8 cellular contexts compared by ENCODE assay signal in genomic region chr11:32583451-32584271, GRCh38. TPM values are rescaled to one million over a fixed set of nuclear protein-coding genes. Genes with fewer than 3 reads are reported as not detected.
DNase-seq lines count a peak whose midpoint lies in the region; ATAC-seq and TF ChIP-seq lines count a peak whose summit lies in the region.

Gene EIF3M, plus strand, starts transcription at chr11:32583831. Its CDS starts 57 bp downstream, at chr11:32583888.

- peaks cover 33% of the 10 kb centered on the region for H4K20me1 ChIP-seq in KMS-11 (ENCODE audit: insufficient read depth)

- no peak for TF ChIP-seq EP300 in esophagus muscularis mucosa (IDR thresholded peaks at IDR 0.05)

- no peak for TF ChIP-seq CTCF in KMS-11 (conservative IDR thresholded peaks at IDR 0.05; ENCODE audit: low read depth, low read length)
- no peak for TF ChIP-seq CTCF in Peyer's patch (IDR thresholded peaks at IDR 0.05)
- TF ChIP-seq CTCF in esophagus muscularis mucosa (IDR thresholded peaks at IDR 0.05) = no peak

- peak; percentile 85 for DNase-seq in DMS53 treated with DMSO at 0.1 percent for 48 hours (lab: John Stamatoyannopoulos, UW; ENCODE audit: unreplicated experiment)
- DNase-seq in Peyer's patch = peak; percentile 95 to 98 (median 98)
- DNase-seq in activated T-cell treated with anti-CD3 and anti-CD28 coated beads, Interleukin-2, amount 50 U/mL, for 48 hours = peak; percentile 96 to 97
- DNase-seq in esophagus muscularis mucosa (ENCODE audit: extremely low spot score) = peak; percentile 99
- peak; percentile 97 for DNase-seq in myocyte (ENCODE audit: low read depth)
- DNase-seq in stimulated activated CD8-positive, alpha-beta memory T cell treated with anti-CD3 and anti-CD28 coated beads, Interleukin-7, amount 100 ng/mL, for 48 hours (ENCODE audit: extremely low read depth in 1 of 2, low read depth in 1 of 2) = peak; percentile 88 to 93

- H3K79me2 ChIP-seq in KMS-11 (ENCODE audit: insufficient read depth, low read depth) = peaks cover 50% of the 10 kb centered on the region

- H3K9me3 ChIP-seq in Peyer's patch (no peaks in the 10 kb centered on the region), esophagus muscularis mucosa (no peaks in the 10 kb centered on the region)

- H3K4me1 ChIP-seq in KMS-11 (ENCODE audit: low read depth, poor library complexity, severe bottlenecking) = peaks cover 46% of the 10 kb centered on the region
- peaks cover 0 to 13% (median 2%) of the 10 kb centered on the region in 4 donors for H3K4me1 ChIP-seq in Peyer's patch
- H3K4me1 ChIP-seq in esophagus muscularis mucosa = peaks cover 20 to 32% (median 24%) of the 10 kb centered on the region in 4 donors

- H3K36me3 ChIP-seq in KMS-11 (ENCODE audit: insufficient read depth) (peaks cover 8% of the 10 kb centered on the region; the same call in 1 of the 2 replicates), Peyer's patch (peaks cover 0 to 10% (median 0%) of the 10 kb centered on the region in 3 donors), esophagus muscularis mucosa (peaks cover 0 to 3% (median 1%) of the 10 kb centered on the region in 4 donors)

- H3K4me3 ChIP-seq in KMS-11 (IDR thresholded peaks at IDR 0.05; ENCODE audit: insufficient read depth, low read depth, low read length) = no peak within 1 kb of the TSS
- peak within 1 kb of the TSS; percentile 52 to 94 (median 66) for H3K4me3 ChIP-seq in Peyer's patch
- peak within 1 kb of the TSS; percentile 74 to 91 (median 82) for H3K4me3 ChIP-seq in esophagus muscularis mucosa

- WGBS in esophagus muscularis mucosa = 0% methylated on average over 6 of the region's 70 CpGs

- H3K27ac ChIP-seq in KMS-11 (peak within 1 kb of the TSS; percentile 89), Peyer's patch (peak within 1 kb of the TSS; percentile 70 to 91 (median 82)), esophagus muscularis mucosa (replicated peaks in 1 of 4) (peak within 1 kb of the TSS; percentile 84 to 93 (median 88))

- H3K9ac ChIP-seq in KMS-11 = peak within 1 kb of the TSS; percentile 92

- TF ChIP-seq POLR2A in Peyer's patch (IDR thresholded peaks at IDR 0.05) (peak; percentile 53 to 58), esophagus muscularis mucosa (IDR thresholded peaks at IDR 0.05; ENCODE audit: low read depth) (peak; percentile 41)

- H3K27me3 ChIP-seq in KMS-11 (ENCODE audit: insufficient read depth, low read depth) (no peaks in the 10 kb centered on the region), Peyer's patch (no peaks in the 10 kb centered on the region), esophagus muscularis mucosa (no peaks in the 10 kb centered on the region)

- H3K4me2 ChIP-seq in KMS-11 = peak within 1 kb of the TSS; percentile 83

- H2AFZ ChIP-seq in KMS-11 (ENCODE audit: low read depth) = peak within 1 kb of the TSS; percentile 92

- peak; percentile 99 for ATAC-seq in GM21737 (IDR thresholded peaks at IDR 0.05; ENCODE audit: unreplicated experiment)

- intact Hi-C loops in esophagus muscularis mucosa (cut with DNase I) = no loop called here

RNA-seq across cellular contexts. Expression of gene EIF3M, which starts in this region (rescaled TPM):
- total RNA-seq in Peyer's patch = 100 to 1,000 TPM; 136 to 311 (median 185) TPM
- total RNA-seq in esophagus muscularis mucosa = 100 to 1,000 TPM; 196 to 469 (median 294) TPM
- total RNA-seq in myocyte = 645 and 675 TPM in 2 replicates
- 141 TPM for polyA plus RNA-seq in myocyte (2012)
